14 cellular contexts compared by ENCODE assay signal in the genomic region with DNA sequence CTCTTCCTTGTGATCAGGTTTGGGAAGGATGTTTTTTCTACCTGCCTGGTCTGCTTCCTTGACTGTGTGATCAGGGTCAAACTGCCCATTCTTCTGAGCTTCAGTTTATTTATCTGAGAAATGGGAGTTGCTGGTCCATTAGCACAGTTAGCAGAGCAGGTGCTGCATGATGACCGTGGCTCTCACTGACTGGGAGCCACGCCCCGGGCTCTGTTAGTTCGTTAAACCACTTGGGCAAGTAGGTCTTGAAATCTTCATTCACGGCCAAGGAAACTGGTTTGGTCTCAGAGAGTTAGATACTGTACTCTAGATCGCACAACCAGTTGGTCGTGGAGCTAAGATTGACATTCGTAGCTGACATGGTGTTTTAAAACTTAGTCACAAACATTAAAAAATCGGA.
"Had no signal": no experiment of that assay in that cellular context is flagged by ENCODE, and none has a peak within 500 bp of the region (broad histone marks: within the 10 kb centered on the region; RNA-seq: fewer than 3 reads in every experiment).

No MANE protein-coding gene starts in this region.

- H3K36me3 ChIP-seq: breast epithelium, gastrocnemius medialis, heart right ventricle, left ventricle myocardium inferior, pancreas, tibial nerve had no signal

- H3K4me3 ChIP-seq: breast epithelium, gastrocnemius medialis, heart right ventricle, left ventricle myocardium inferior, pancreas, tibial nerve had no signal

- H3K9me3 Mint-ChIP-seq: neural crest cell had no signal

- DNase-seq: activated CD4-positive, alpha-beta T cell treated with anti-CD3 and anti-CD28 coated beads for 1 hour; activated CD8-positive, alpha-beta memory T cell treated with anti-CD3 and anti-CD28 coated beads, Interleukin-2, amount 50 U/mL, for 4 hours; activated CD8-positive, alpha-beta T cell treated with anti-CD3 and anti-CD28 coated beads for 36 hours; gastrocnemius medialis; heart right ventricle; islet precursor cell; left ventricle myocardium inferior; mesenchymal stem cell; pancreas; stimulated activated CD4-positive, alpha-beta T cell treated with anti-CD3 and anti-CD28 coated beads, Interleukin-4, amount 100 ng/mL, for 4 hours; T-helper 9 cell had no signal

- H3K4me3 Mint-ChIP-seq: activated CD8-positive, alpha-beta T cell treated with anti-CD3 and anti-CD28 coated beads for 36 hours; neural crest cell had no signal

- H3K9me3 ChIP-seq: breast epithelium, gastrocnemius medialis, left ventricle myocardium inferior, pancreas had no signal

- H3K4me1 ChIP-seq: breast epithelium, gastrocnemius medialis, left ventricle myocardium inferior, pancreas had no signal

- H3K27ac ChIP-seq: breast epithelium, gastrocnemius medialis, left ventricle myocardium inferior, pancreas, tibial nerve had no signal

- ATAC-seq: activated CD8-positive, alpha-beta T cell treated with anti-CD3 and anti-CD28 coated beads for 36 hours; gastrocnemius medialis; heart right ventricle; pancreas had no signal

- H3K27me3 ChIP-seq: breast epithelium, gastrocnemius medialis, heart right ventricle, pancreas, tibial nerve had no signal

- H3K27me3 Mint-ChIP-seq: activated CD8-positive, alpha-beta T cell treated with anti-CD3 and anti-CD28 coated beads for 36 hours had no signal
